Comparison of ENCODE assay signal across 8 cellular contexts in the genomic region with DNA sequence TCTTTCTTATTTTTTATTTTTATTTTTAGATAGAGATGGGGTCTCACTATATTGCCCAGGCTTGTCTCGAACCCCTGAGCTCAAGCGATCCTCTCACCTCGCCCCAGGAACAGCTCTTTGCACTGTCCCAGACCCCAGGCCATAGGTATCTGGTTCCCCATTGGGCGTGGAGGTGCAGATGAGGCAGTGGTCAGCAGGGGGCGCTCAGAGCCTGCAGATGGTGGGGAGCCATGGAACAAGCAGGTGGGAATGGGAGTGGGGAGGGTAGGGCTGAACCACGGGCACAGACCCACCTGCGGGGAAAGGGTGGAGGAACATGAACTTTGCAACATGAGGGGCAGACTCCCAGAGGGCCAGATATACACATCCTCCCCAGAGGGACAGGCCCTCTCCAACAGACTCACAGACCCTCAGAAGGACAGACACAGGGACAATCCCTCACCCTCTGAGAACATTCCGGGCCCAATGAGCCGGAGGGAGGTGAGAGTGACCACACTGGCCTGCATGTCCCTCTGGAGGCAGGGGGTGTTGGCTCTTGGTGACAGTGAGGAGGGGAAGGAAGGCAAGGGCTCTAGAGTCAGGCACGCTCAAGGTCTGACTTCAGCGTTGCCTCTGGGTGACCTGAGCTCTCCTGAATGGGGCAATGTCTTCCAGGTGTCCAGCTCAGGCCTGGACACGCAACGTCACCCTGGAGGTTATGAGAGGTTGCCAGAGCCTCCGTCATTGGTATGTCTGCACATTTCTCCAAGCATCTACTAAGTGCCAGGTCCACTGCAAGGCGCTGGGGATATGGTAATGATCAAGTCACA. TPM values are rescaled to one million over a fixed set of nuclear protein-coding genes. Genes with fewer than 3 reads are reported as not detected.
DNase-seq lines count a peak whose midpoint lies in the region; ATAC-seq and TF ChIP-seq lines count a peak whose summit lies in the region.

No MANE protein-coding gene starts in this region.

- no peak overlapping the region for H3K4me3 Mint-ChIP-seq in progenitor cell of endocrine pancreas (ENCODE audit: low read depth)

- no peaks in the 10 kb centered on the region for H4K20me1 ChIP-seq in Karpas-422 (ENCODE audit: insufficient read depth, low read depth, low read length)

- no peaks in the 10 kb centered on the region for H3K36me3 ChIP-seq in Karpas-422 (ENCODE audit: insufficient read depth, low read length)
- no peaks in the 10 kb centered on the region for H3K36me3 ChIP-seq in SJSA1
- no peaks in the 10 kb centered on the region for H3K36me3 ChIP-seq in vagina

- no peak overlapping the region for H3K27ac ChIP-seq in Karpas-422 (ENCODE audit: low read length)
- H3K27ac ChIP-seq in SJSA1 = peak overlapping the region; percentile 27; the same call in 1 of the 2 replicates
- H3K27ac ChIP-seq in vagina = no peak overlapping the region

- DNase-seq in Daoy (ENCODE audit: low read depth) = peak; percentile 81
- peak; percentile 87 for DNase-seq in Karpas-422
- DNase-seq in SJSA1 (ENCODE audit: low read depth in 1 of 2, low spot score in 2 of 2) = peak; percentile 56 to 77
- DNase-seq in activated naive CD4-positive, alpha-beta T cell treated with anti-CD3 and anti-CD28 coated beads, Interleukin-2, amount 50 U/mL, for 16 hours = peak; percentile 72
- peak; percentile 82 for DNase-seq in Right ventricle myocardium inferior (ENCODE audit: missing footprints)
- DNase-seq in progenitor cell of endocrine pancreas (ENCODE audit: low spot score, unreplicated experiment) = peak; percentile 81
- no peak for DNase-seq in vagina (ENCODE audit: extremely low spot score in 2 of 2)

- H3K27me3 Mint-ChIP-seq in progenitor cell of endocrine pancreas = peaks cover 5% of the 10 kb centered on the region

- no peaks in the 10 kb centered on the region for H3K36me3 Mint-ChIP-seq in progenitor cell of endocrine pancreas (ENCODE audit: insufficient read depth)

- no peak overlapping the region for H2AFZ ChIP-seq in Karpas-422 (ENCODE audit: low read length)

- TF ChIP-seq POLR2A in vagina (IDR thresholded peaks at IDR 0.05) = no peak

- H3K27ac Mint-ChIP-seq in progenitor cell of endocrine pancreas = no peak overlapping the region

- peaks cover 4% of the 10 kb centered on the region for H3K4me1 Mint-ChIP-seq in progenitor cell of endocrine pancreas (ENCODE audit: low read depth)

- no peaks in the 10 kb centered on the region for H3K9me2 ChIP-seq in Karpas-422 (replicated peaks; ENCODE audit: insufficient read depth, low read length)

- ATAC-seq in Right ventricle myocardium inferior = peak; percentile 62
- no peak for ATAC-seq in HG02642 (IDR thresholded peaks at IDR 0.05; ENCODE audit: poor library complexity, unreplicated experiment)

- H3K27me3 ChIP-seq in Karpas-422 (ENCODE audit: low read length) (no peaks in the 10 kb centered on the region), SJSA1 (replicated peaks) (no peaks in the 10 kb centered on the region), vagina (no peaks in the 10 kb centered on the region)

- no peaks in the 10 kb centered on the region for H3K79me2 ChIP-seq in Karpas-422 (ENCODE audit: low read length)

- TF ChIP-seq CTCF in progenitor cell of endocrine pancreas (IDR thresholded peaks at IDR 0.05; ENCODE audit: unreplicated experiment) (peak; percentile 96), vagina (IDR thresholded peaks at IDR 0.05) (peak; percentile 90 to 95 (median 95))

- no peak overlapping the region for H3K4me2 ChIP-seq in Karpas-422 (ENCODE audit: low read depth, low read length, poor library complexity, severe bottlenecking)

- intact Hi-C loops in Right ventricle myocardium inferior (cut with DNase I) (loop anchor here (1.0 to 10.0 kb wide), 3 partner anchors 170 to 828 kb away; no protein-coding TSS in a partner anchor), vagina (cut with DNase I) (loop anchor here (5.0 kb wide), 2 partner anchors 170 to 730 kb away; no protein-coding TSS in a partner anchor)

- H3K4me1 ChIP-seq in Karpas-422 (ENCODE audit: low read length) (no peaks in the 10 kb centered on the region), SJSA1 (replicated peaks) (peaks cover 11% of the 10 kb centered on the region), vagina (peaks cover 28% of the 10 kb centered on the region)

- no peak overlapping the region for H3K4me3 ChIP-seq in Karpas-422 (ENCODE audit: low read length)
- H3K4me3 ChIP-seq in SJSA1 = no peak overlapping the region
- no peak overlapping the region for H3K4me3 ChIP-seq in vagina

- no peaks in the 10 kb centered on the region for H3K9me3 ChIP-seq in Karpas-422 (ENCODE audit: low read length)
- H3K9me3 ChIP-seq in SJSA1 (replicated peaks) = no peaks in the 10 kb centered on the region
- no peaks in the 10 kb centered on the region for H3K9me3 ChIP-seq in vagina

- no peaks in the 10 kb centered on the region for H3K9me3 Mint-ChIP-seq in progenitor cell of endocrine pancreas (ENCODE audit: low read depth)

- H3K9ac ChIP-seq in Karpas-422 (ENCODE audit: low read length) = no peak overlapping the region

RNA-seq across cellular contexts. Expression of a gene that starts 34.9 kb away (rescaled TPM):
- 4.4 and 5.5 TPM in 2 replicates for total RNA-seq in Daoy (2014; rRNA removed; shearing (Covaris generic))
- not detected in 2 replicates for total RNA-seq in Karpas-422 (2014; rRNA removed; shearing (Covaris generic); ENCODE audit: low replicate concordance)
- 1.5 and 4.0 TPM in 2 replicates for total RNA-seq in SJSA1 (2014; rRNA removed; shearing (Covaris generic))
- total RNA-seq in Right ventricle myocardium inferior = not detected
- 0.07 and 0.20 TPM in 2 replicates for total RNA-seq in progenitor cell of endocrine pancreas
- 7.9 TPM for total RNA-seq in vagina

Comparison
In these comparisons a context has a peak if more than half of its experiments do, and no peak if none do; other contexts are left out.
1. DNase-seq: peak in Daoy (single experiment), Karpas-422 (single experiment), SJSA1 (2 of 2), activated naive CD4-positive, alpha-beta T cell treated with anti-CD3 and anti-CD28 coated beads, Interleukin-2, amount 50 U/mL, for 16 hours (single experiment), Right ventricle myocardium inferior (single experiment) and progenitor cell of endocrine pancreas (single experiment); none in vagina (0 of 2).